In the genomic region with DNA sequence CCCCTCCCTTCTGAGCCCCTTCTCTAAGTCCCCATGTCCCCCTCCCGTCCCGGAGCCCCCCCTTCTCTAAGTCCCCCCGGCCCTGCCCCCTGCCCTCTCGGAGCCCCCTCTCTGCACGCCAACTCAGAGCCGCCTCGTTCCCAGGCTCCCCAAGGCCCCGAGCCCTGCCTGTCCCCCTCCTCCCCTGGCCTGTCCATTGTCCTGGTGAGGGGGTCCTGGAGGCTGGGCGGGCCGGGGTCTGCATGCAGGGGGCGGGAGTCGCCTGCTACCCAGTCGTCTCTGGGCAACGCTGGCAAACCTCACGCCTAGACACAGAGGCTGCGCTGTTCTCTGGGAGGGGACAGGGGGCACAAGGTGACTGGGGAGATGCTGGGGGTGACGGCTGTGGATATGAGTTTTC, we compare ENCODE assay signal across 11 cellular contexts. TPM values are rescaled to one million over a fixed set of nuclear protein-coding genes. Genes with fewer than 3 reads are reported as not detected.
DNase-seq lines count a peak whose midpoint lies in the region; ATAC-seq and TF ChIP-seq lines count a peak whose summit lies in the region.
"Had no signal": no experiment of that assay in that cellular context is flagged by ENCODE, and none has a peak within 500 bp of the region (broad histone marks: within the 10 kb centered on the region; RNA-seq: fewer than 3 reads in every experiment).

No MANE protein-coding gene starts in this region.

- peaks cover 35% of the 10 kb centered on the region for H3F3A ChIP-seq in neural progenitor cell (ENCODE audit: low read depth)

- H3K9ac ChIP-seq in ES-I3 (ENCODE audit: low read depth, low read length) (peak overlapping the region; percentile 73; the same call in 1 of the 2 replicates), Karpas-422 (ENCODE audit: low read length) (no peak overlapping the region), endodermal cell (ENCODE audit: extremely low read depth, low read length, poor library complexity, severe bottlenecking) (no peak overlapping the region), neural progenitor cell (no peak overlapping the region)

- 26 to 40% methylated on average over 2 to 16 of the region's 17 CpGs for WGBS in endodermal cell (ENCODE audit: insufficient coverage in 1 of 2, insufficient read length in 1 of 2), 2 experiments

- H3K9me2 ChIP-seq in Karpas-422 (replicated peaks; ENCODE audit: insufficient read depth, low read length), result no peaks in the 10 kb centered on the region

- no peak overlapping the region for H2AFZ ChIP-seq in Karpas-422 (ENCODE audit: low read length)
- peak overlapping the region; percentile 70 for H2AFZ ChIP-seq in neural progenitor cell (replicated peaks)

- no peak overlapping the region for H3K27ac ChIP-seq in Karpas-422 (ENCODE audit: low read length)
- H3K27ac ChIP-seq in endodermal cell (ENCODE audit: low read depth, low read length), result peak overlapping the region; percentile 53
- H3K27ac ChIP-seq in neural progenitor cell, result no peak overlapping the region
- no peak overlapping the region for H3K27ac ChIP-seq in foreskin keratinocyte
- H3K27ac ChIP-seq: SJSA1 had no signal

- H4K20me1 ChIP-seq in Karpas-422 (ENCODE audit: insufficient read depth, low read depth, low read length), result 0 out of 2 replicates have a peak, but pooled peaks cover 4% of the 10 kb centered on the region
- H4K20me1 ChIP-seq in neural progenitor cell (ENCODE audit: low read depth), result peaks cover 5% of the 10 kb centered on the region

- H3K27ac Mint-ChIP-seq in endodermal cell (no peak overlapping the region), neural progenitor cell (peak overlapping the region; percentile 71)
- H3K27ac Mint-ChIP-seq: CD4-positive, alpha-beta memory T cell had no signal

- H3K4me1 Mint-ChIP-seq in endodermal cell (no peaks in the 10 kb centered on the region), neural progenitor cell (peaks cover 19% of the 10 kb centered on the region)

- H3K79me2 ChIP-seq in Karpas-422 (ENCODE audit: low read length), result no peaks in the 10 kb centered on the region
- no peaks in the 10 kb centered on the region for H3K79me2 ChIP-seq in neural progenitor cell (ENCODE audit: low read depth)

- no peak for ATAC-seq in foreskin keratinocyte

- H3K4me3 ChIP-seq in Karpas-422 (ENCODE audit: low read length) (no peak overlapping the region; the same call in 1 of the 2 replicates), endodermal cell (ENCODE audit: low read length) (no peak overlapping the region), neural progenitor cell (peak overlapping the region; percentile 51)
- H3K4me3 ChIP-seq: SJSA1 had no signal

- H3K36me3 Mint-ChIP-seq in endodermal cell (ENCODE audit: low read depth), result no peaks in the 10 kb centered on the region
- no peaks in the 10 kb centered on the region for H3K36me3 Mint-ChIP-seq in neural progenitor cell
- H3K36me3 Mint-ChIP-seq: CD4-positive, alpha-beta memory T cell had no signal

- no peaks in the 10 kb centered on the region for H3K36me3 ChIP-seq in ES-I3 (ENCODE audit: insufficient read depth, low read length)
- H3K36me3 ChIP-seq in Karpas-422 (ENCODE audit: insufficient read depth, low read length), result no peaks in the 10 kb centered on the region
- no peaks in the 10 kb centered on the region for H3K36me3 ChIP-seq in endodermal cell (ENCODE audit: control insufficient read depth, insufficient read depth, low read length)
- H3K36me3 ChIP-seq in neural progenitor cell, result no peaks in the 10 kb centered on the region
- H3K36me3 ChIP-seq: SJSA1 had no signal

- H3K4me2 ChIP-seq in Karpas-422 (ENCODE audit: low read depth, low read length, poor library complexity, severe bottlenecking) (peak overlapping the region; percentile 56), neural progenitor cell (peak overlapping the region; percentile 81)

- H3K4me3 Mint-ChIP-seq in endodermal cell, result peak overlapping the region; percentile 48
- H3K4me3 Mint-ChIP-seq in neural progenitor cell, result peak overlapping the region; percentile 82

- H3K9me3 Mint-ChIP-seq in endodermal cell (no peaks in the 10 kb centered on the region), neural progenitor cell (no peaks in the 10 kb centered on the region)

- H3K27me3 Mint-ChIP-seq in endodermal cell (ENCODE audit: insufficient read depth), result peaks cover 49% of the 10 kb centered on the region
- peaks cover 20% of the 10 kb centered on the region for H3K27me3 Mint-ChIP-seq in neural progenitor cell (ENCODE audit: insufficient read depth, low read depth)

- H3K27me3 ChIP-seq in Karpas-422 (ENCODE audit: low read length), result no peaks in the 10 kb centered on the region
- peaks cover 38% of the 10 kb centered on the region for H3K27me3 ChIP-seq in endodermal cell (ENCODE audit: control insufficient read depth, insufficient read depth, low read length, poor library complexity, severe bottlenecking)
- H3K27me3 ChIP-seq in neural progenitor cell, result peaks cover 57% of the 10 kb centered on the region
- H3K27me3 ChIP-seq in foreskin keratinocyte, result peaks cover 9% of the 10 kb centered on the region

- DNase-seq in Karpas-422 (no peak), endodermal cell (peak; percentile 67), neural progenitor cell (ENCODE audit: low spot score) (peak; percentile 74), foreskin keratinocyte (no peak), EL (no peak)
- no peak for DNase-seq in stimulated activated CD4-positive, alpha-beta T cell treated with anti-CD3 and anti-CD28 coated beads, Interleukin-4, amount 100 ng/mL, for 24 hours
- DNase-seq: foreskin fibroblast; NK-92 treated with Interleukin-12 subunit alpha and Interleukin-12 subunit beta, amount 100 ng/mL, for 24 hours had no signal

- H3K4me1 ChIP-seq in ES-I3 (ENCODE audit: insufficient read depth, low read length) (peaks cover 4% of the 10 kb centered on the region; the same call in 1 of the 2 replicates), Karpas-422 (ENCODE audit: low read length) (peaks cover 7% of the 10 kb centered on the region), endodermal cell (ENCODE audit: control insufficient read depth, insufficient read depth, low read length) (no peaks in the 10 kb centered on the region), neural progenitor cell (peaks cover 9% of the 10 kb centered on the region), foreskin keratinocyte (peaks cover 6% of the 10 kb centered on the region)
- H3K4me1 ChIP-seq: SJSA1 had no signal

- no peak for TF ChIP-seq CTCF in endodermal cell (conservative IDR thresholded peaks at IDR 0.05)
- TF ChIP-seq CTCF in neural progenitor cell (IDR thresholded peaks at IDR 0.05), result no peak
- TF ChIP-seq CTCF in foreskin keratinocyte (conservative IDR thresholded peaks at IDR 0.05), result no peak

- H3K9me3 ChIP-seq in ES-I3 (ENCODE audit: control insufficient read depth, insufficient read depth, low read length) (no peaks in the 10 kb centered on the region), Karpas-422 (ENCODE audit: low read length) (no peaks in the 10 kb centered on the region), endodermal cell (ENCODE audit: control insufficient read depth, low read length) (no peaks in the 10 kb centered on the region), neural progenitor cell (ENCODE audit: low read depth) (no peaks in the 10 kb centered on the region)
- H3K9me3 ChIP-seq: SJSA1 had no signal

RNA-seq across cellular contexts. Expression of a gene that starts 39.2 kb away (rescaled TPM):
- not detected in 2 replicates for total RNA-seq in Karpas-422 (2014; rRNA removed; shearing (Covaris generic); ENCODE audit: low replicate concordance)
- 10 to 100 TPM; 28.9 to 67.8 TPM for total RNA-seq in endodermal cell
- polyA plus RNA-seq in endodermal cell (2013, experiment 1 of 2), result 26.9 TPM
- polyA plus RNA-seq in endodermal cell (2013, experiment 2 of 2), result 24.3 TPM
- total RNA-seq in neural progenitor cell (ENCODE audit: low replicate concordance), result 22.6 and 82.3 TPM in 2 replicates
- 1.3 and 1.7 TPM in 2 replicates for total RNA-seq in foreskin keratinocyte
- polyA plus RNA-seq in foreskin keratinocyte, result 0.87 and 1.00 TPM in 2 replicates
- polyA plus RNA-seq: CD4-positive, alpha-beta memory T cell had no signal

RNA-seq across cellular contexts. Expression of a gene that starts 40.6 kb away (rescaled TPM):
- 1.8 and 9.0 TPM in 2 replicates for total RNA-seq in Karpas-422 (2014; rRNA removed; shearing (Covaris generic); ENCODE audit: low replicate concordance)
- total RNA-seq in endodermal cell (10 to 100 TPM; 18.1 to 25.5 TPM), neural progenitor cell (ENCODE audit: low replicate concordance) (8.2 and 15.2 TPM in 2 replicates), foreskin keratinocyte (11.0 and 14.1 TPM in 2 replicates)
- polyA plus RNA-seq in endodermal cell (2013, experiment 1 of 2), result 12.1 TPM
- polyA plus RNA-seq in endodermal cell (2013, experiment 2 of 2), result 12.3 TPM
- 10.8 and 13.0 TPM in 2 replicates for polyA plus RNA-seq in foreskin keratinocyte

RNA-seq across cellular contexts. Expression of a gene that starts 58.9 kb away (rescaled TPM):
- 0.11 and 0.14 TPM in 2 replicates for total RNA-seq in Karpas-422 (2014; rRNA removed; shearing (Covaris generic); ENCODE audit: low replicate concordance)
- 1 to 10 TPM in 1 of 2 donors, under 1 TPM in 1; 0.86 to 1.4 TPM for total RNA-seq in endodermal cell
- 0.21 TPM for polyA plus RNA-seq in endodermal cell (2013, experiment 1 of 2)
- 0.75 TPM for polyA plus RNA-seq in endodermal cell (2013, experiment 2 of 2)
- total RNA-seq in neural progenitor cell (ENCODE audit: low replicate concordance), result 0.19 TPM in 1 of 2 replicates, not detected in the other
- total RNA-seq in foreskin keratinocyte, result 0.17 and 0.35 TPM in 2 replicates
- polyA plus RNA-seq in foreskin keratinocyte, result 0.32 and 0.50 TPM in 2 replicates
- total RNA-seq: CD4-positive, alpha-beta memory T cell; SJSA1 had no signal

Comparison
In these comparisons a context has a peak if more than half of its experiments do, and no peak if none do; other contexts are left out.
1. DNase-seq: peak in endodermal cell (single experiment) and neural progenitor cell (single experiment); none in Karpas-422 (single experiment), stimulated activated CD4-positive, alpha-beta T cell treated with anti-CD3 and anti-CD28 coated beads, Interleukin-4, amount 100 ng/mL, for 24 hours (single experiment), foreskin keratinocyte (0 of 2) and EL (single experiment).